In genomic region chr19:58154287-58154678, GRCh38 we compare ENCODE assay signal across 7 cellular contexts. TPM values are rescaled to one million over a fixed set of nuclear protein-coding genes. Genes with fewer than 3 reads are reported as not detected.
DNase-seq lines count a peak whose midpoint lies in the region; ATAC-seq, FAIRE-seq and TF ChIP-seq lines count a peak whose summit lies in the region.

No MANE protein-coding gene starts in this region.

- intact Hi-C loops in activated B cell treated with CpG ODN at 0.5 μM for 24 hours (cut with micrococcal nuclease): loop anchor here (10.0 kb wide), 1 partner anchor 339 kb away; the partner anchor contains the start of gene ZNF552

- H3K4me2 ChIP-seq in neuronal stem cell (ENCODE audit: insufficient read depth, low read length, poor library complexity, severe bottlenecking): peak overlapping the region; percentile 80

- peak overlapping the region; percentile 85 to 96 for H3K4me3 ChIP-seq in neuronal stem cell (ENCODE audit: low read length in 2 of 2)

- H3K27me3 ChIP-seq in neuronal stem cell (ENCODE audit: control insufficient read depth in 3 of 3, insufficient read depth in 3 of 3, low read depth in 1 of 3, low read length in 3 of 3): no peaks in the 10 kb centered on the region

- peak overlapping the region; percentile 78 for H3K27ac ChIP-seq in neuronal stem cell (replicated peaks; ENCODE audit: low read length)

- H3K36me3 ChIP-seq in neuronal stem cell (replicated peaks in 1 of 2; ENCODE audit: control insufficient read depth in 2 of 2, insufficient read depth in 2 of 2, low read length in 2 of 2): no peaks in the 10 kb centered on the region

- H2AFZ ChIP-seq in neuronal stem cell (ENCODE audit: low read length): peak overlapping the region; percentile 99

- H3K18ac ChIP-seq in neuronal stem cell (ENCODE audit: low read length): peak overlapping the region; percentile 98

- peaks cover 18% of the 10 kb centered on the region for H3K4me1 Mint-ChIP-seq in activated B cell treated with CpG ODN at 0.5 μM for 24 hours

- H4K8ac ChIP-seq in neuronal stem cell (ENCODE audit: low read depth, low read length): no peak overlapping the region

- peak overlapping the region; percentile 90 for H3K9ac ChIP-seq in neuronal stem cell (ENCODE audit: low read depth, low read length, poor library complexity)

- CTCF ChIA-PET in activated B cell treated with CpG ODN at 0.5 μM for 24 hours (lab: Charles Lee): no interaction called here

- H3K36me3 Mint-ChIP-seq in activated B cell treated with CpG ODN at 0.5 μM for 24 hours (ENCODE audit: low read depth): peaks cover 5% of the 10 kb centered on the region

- H3K4me1 ChIP-seq in neuronal stem cell (ENCODE audit: control insufficient read depth in 2 of 2, insufficient read depth in 1 of 2, low read depth in 1 of 2, low read length in 2 of 2): peaks cover 0 to 3% of the 10 kb centered on the region in 2 donors

- H2AK5ac ChIP-seq in neuronal stem cell (ENCODE audit: low read depth, low read length): peak overlapping the region; percentile 15

- peak overlapping the region; percentile 94 for H2BK5ac ChIP-seq in neuronal stem cell (ENCODE audit: low read length)

- H3K9me3 Mint-ChIP-seq in activated B cell treated with CpG ODN at 0.5 μM for 24 hours: peaks cover 2% of the 10 kb centered on the region

- no peak overlapping the region for H3K4ac ChIP-seq in neuronal stem cell (ENCODE audit: low read length)

- WGBS in neuronal stem cell (ENCODE audit: extremely low coverage in 2 of 2, insufficient read length in 2 of 2, insufficient replicate concordance in 1 of 2), 2 donors: no CpG with 5 or more reads among the region's 12 CpGs

- no peak overlapping the region for H2BK120ac ChIP-seq in neuronal stem cell (ENCODE audit: low read depth, low read length)

- H3K14ac ChIP-seq in neuronal stem cell (ENCODE audit: low read length): peak overlapping the region; percentile 64

- peak overlapping the region; percentile 82 for H3K4me3 Mint-ChIP-seq in activated B cell treated with CpG ODN at 0.5 μM for 24 hours

- no peak for FAIRE-seq in frontal cortex (lab: Jason Lieb, UNC)

- TF ChIP-seq CTCF in GM20000 (IDR thresholded peaks at IDR 0.05; ENCODE audit: extremely low read depth, missing control alignments) (no peak), activated B cell treated with CpG ODN at 0.5 μM for 24 hours (IDR thresholded peaks at IDR 0.05) (no peak)

- peaks cover 8 to 54% of the 10 kb centered on the region in 2 donors for H3K9me3 ChIP-seq in neuronal stem cell (replicated peaks in 1 of 2; ENCODE audit: control insufficient read depth in 2 of 2, insufficient read depth in 1 of 2, low read depth in 1 of 2, low read length in 2 of 2)

- H3K79me1 ChIP-seq in neuronal stem cell (ENCODE audit: low read depth, low read length): peaks cover 4% of the 10 kb centered on the region

- peak; percentile 26 for DNase-seq in GM20000 (ENCODE audit: low spot score)
- no peak for DNase-seq in activated B cell treated with CpG ODN at 0.5 μM for 24 hours
- DNase-seq in frontal cortex (ENCODE audit: low spot score in 2 of 2): peak; percentile 34 to 42
- DNase-seq in neuronal stem cell (ENCODE audit: low spot score): no peak
- no peak for DNase-seq in NCI-H1436 (lab: John Stamatoyannopoulos, UW)
- DNase-seq in central memory CD4-positive, alpha-beta T cell: no peak

- H3K23ac ChIP-seq in neuronal stem cell (ENCODE audit: low read depth, low read length, poor library complexity): peak overlapping the region; percentile 98

- POLR2A ChIA-PET in activated B cell treated with CpG ODN at 0.5 μM for 24 hours (lab: Charles Lee): interaction anchor here (0.7 to 0.9 kb wide), 2 partner anchors 29 to 202 kb away, joined by 3 read pairs; no protein-coding TSS in a partner anchor

- no peak for ATAC-seq in activated B cell treated with CpG ODN at 0.5 μM for 24 hours (ENCODE audit: low read depth)
- ATAC-seq in GM18519 (IDR thresholded peaks at IDR 0.05; ENCODE audit: low FRiP score, unreplicated experiment): no peak

- H2BK15ac ChIP-seq in neuronal stem cell (ENCODE audit: low read length): peak overlapping the region; percentile 92

- H4K91ac ChIP-seq in neuronal stem cell (ENCODE audit: low read depth, low read length, poor library complexity): no peak overlapping the region

- no peaks in the 10 kb centered on the region for H3K27me3 Mint-ChIP-seq in activated B cell treated with CpG ODN at 0.5 μM for 24 hours

- peak overlapping the region; percentile 73 for H3K27ac Mint-ChIP-seq in activated B cell treated with CpG ODN at 0.5 μM for 24 hours

- no peak overlapping the region for H2BK12ac ChIP-seq in neuronal stem cell (ENCODE audit: low read length)

RNA-seq across cellular contexts. Expression of gene ZNF329, which starts 3.7 kb away (rescaled TPM):
- total RNA-seq in activated B cell treated with CpG ODN at 0.5 μM for 24 hours: 9.7 and 10.8 TPM in 2 replicates
- 42.4 TPM for total RNA-seq in frontal cortex
- 13.6 TPM for polyA plus RNA-seq in neuronal stem cell (2013, experiment 1 of 2)
- polyA plus RNA-seq in neuronal stem cell (2013, experiment 2 of 2): 13.9 TPM

RNA-seq across cellular contexts. Expression of gene ZNF274, which starts 28.6 kb away (rescaled TPM):
- 47.2 and 50.3 TPM in 2 replicates for total RNA-seq in activated B cell treated with CpG ODN at 0.5 μM for 24 hours
- total RNA-seq in frontal cortex: 23.2 TPM
- polyA plus RNA-seq in neuronal stem cell (2013, experiment 1 of 2): 19.6 TPM
- polyA plus RNA-seq in neuronal stem cell (2013, experiment 2 of 2): 19.3 TPM

RNA-seq across cellular contexts. Expression of gene ZSCAN18, which starts 56.3 kb away (rescaled TPM):
- total RNA-seq in activated B cell treated with CpG ODN at 0.5 μM for 24 hours: 40.8 and 49.8 TPM in 2 replicates
- total RNA-seq in frontal cortex: 95.0 TPM
- 86.6 TPM for polyA plus RNA-seq in neuronal stem cell (2013, experiment 1 of 2)
- polyA plus RNA-seq in neuronal stem cell (2013, experiment 2 of 2): 88.6 TPM

Comparison
In these comparisons a context has a peak if more than half of its experiments do, and no peak if none do; other contexts are left out.
1. DNase-seq: peak in GM20000 (single experiment) and frontal cortex (2 of 2); none in activated B cell treated with CpG ODN at 0.5 μM for 24 hours (single experiment), neuronal stem cell (single experiment), NCI-H1436 (single experiment) and central memory CD4-positive, alpha-beta T cell (single experiment).